ENCODE assay signal across 19 cellular contexts in genomic region chr2:38293152-38293865, GRCh38.
DNase-seq lines count a peak whose midpoint lies in the region; ATAC-seq, FAIRE-seq and TF ChIP-seq lines count a peak whose summit lies in the region.
"Had no signal": no experiment of that assay in that cellular context is flagged by ENCODE, and none has a peak within 500 bp of the region (broad histone marks: within the 10 kb centered on the region; RNA-seq: fewer than 3 reads in every experiment).

No MANE protein-coding gene starts in this region.

- H2AFZ ChIP-seq in HepG2 (ENCODE audit: low read length) = no peak overlapping the region

- CTCF ChIA-PET in HepG2 (lab: Yijun Ruan, JAX; ENCODE audit: low intra/inter-chr PET ratio, low total read pairs) = no interaction called here
- CTCF ChIA-PET in activated CD4-positive, alpha-beta memory T cell treated with anti-CD3 and anti-CD28 coated beads for 36 hours (lab: Charles Lee) = interaction anchor here (3.1 kb wide), 1 partner anchor 215 kb away, joined by 20 read pairs; no protein-coding TSS in a partner anchor

- no peak for TF ChIP-seq POLR2A in GM12892 (IDR thresholded peaks at IDR 0.05; ENCODE audit: low read depth, low read length)
- no peak for TF ChIP-seq POLR2A in HepG2 (IDR thresholded peaks at IDR 0.05; ENCODE audit: insufficient read depth in 1 of 2, low read depth in 2 of 2, low read length in 2 of 2)
- no peak for TF ChIP-seq POLR2A in ovary (IDR thresholded peaks at IDR 0.05)

- H3K79me2 ChIP-seq in HepG2 (ENCODE audit: insufficient read depth, low read length) = no peaks in the 10 kb centered on the region

- no TSS peak for BruUV-seq in HepG2 (replicated peaks; lab: Mats Ljungman, UMichigan)

- no peaks in the 10 kb centered on the region for H4K20me1 ChIP-seq in HepG2 (ENCODE audit: insufficient read depth, low read length)
- H4K20me1 ChIP-seq: BLaER1 had no signal

- peaks cover 4% of the 10 kb centered on the region for H3K4me1 Mint-ChIP-seq in activated CD4-positive, alpha-beta memory T cell treated with anti-CD3 and anti-CD28 coated beads for 36 hours (ENCODE audit: low read depth)

- no peaks in the 10 kb centered on the region for H3K9me3 Mint-ChIP-seq in activated CD4-positive, alpha-beta memory T cell treated with anti-CD3 and anti-CD28 coated beads for 36 hours
- H3K9me3 Mint-ChIP-seq: CD4-positive, alpha-beta T cell had no signal

- no peak for TF ChIP-seq EP300 in HepG2 (IDR thresholded peaks at IDR 0.05; ENCODE audit: low read depth in 2 of 2, low read length in 2 of 2)
- TF ChIP-seq EP300 in HepG2 (CRISPR knock-in tag; IDR thresholded peaks at IDR 0.05; ENCODE audit: borderline replicate concordance) = no peak
- no peak for TF ChIP-seq EP300 in ovary (IDR thresholded peaks at IDR 0.05)

- ATAC-seq in HepG2 = peak; percentile 29
- ATAC-seq in HG02759 (IDR thresholded peaks at IDR 0.05; ENCODE audit: unreplicated experiment) = no peak

- H3K27me3 ChIP-seq in HepG2 (ENCODE audit: control insufficient read depth in 1 of 2, insufficient read depth in 2 of 2, low read length in 2 of 2) = no peaks in the 10 kb centered on the region
- no peaks in the 10 kb centered on the region for H3K27me3 ChIP-seq in ovary
- H3K27me3 ChIP-seq: BLaER1, SJCRH30 had no signal

- peaks cover 14 to 26% of the 10 kb centered on the region in 2 experiments for H3K36me3 ChIP-seq in HepG2 (replicated peaks in 1 of 2; ENCODE audit: control insufficient read depth in 1 of 2, insufficient read depth in 2 of 2, low read length in 2 of 2)
- H3K36me3 ChIP-seq in ovary = no peaks in the 10 kb centered on the region

- no peak for TF ChIP-seq RAD21 in HepG2 (CRISPR knock-in tag; IDR thresholded peaks at IDR 0.05)

- in situ Hi-C loops in HepG2 (cut with HindIII; ENCODE audit: extremely low pct_ligation_motif_present, low pct_unique_long_range_greater_than_20kb) = no loop called here

- H3K4me3 ChIP-seq in HepG2 (replicated peaks in 1 of 3; ENCODE audit: insufficient read depth in 1 of 3, low read depth in 2 of 3, low read length in 3 of 3) (no peak overlapping the region), ovary (no peak overlapping the region)
- H3K4me3 ChIP-seq: BLaER1, SJCRH30 had no signal

- FAIRE-seq in GM12892 (lab: Jason Lieb, UNC) (peak; percentile 44), HepG2 (lab: Jason Lieb, UNC) (no peak)

- H3K4me1 ChIP-seq in HepG2 (ENCODE audit: insufficient read depth, low read length) (no peaks in the 10 kb centered on the region), ovary (ENCODE audit: insufficient read depth) (no peaks in the 10 kb centered on the region)
- H3K4me1 ChIP-seq: BLaER1, SJCRH30 had no signal

- H3K9me3 ChIP-seq in HepG2 (ENCODE audit: low read length) = no peaks in the 10 kb centered on the region
- H3K9me3 ChIP-seq in ovary = no peaks in the 10 kb centered on the region
- H3K9me3 ChIP-seq: BLaER1, SJCRH30 had no signal

- H3K4me2 ChIP-seq in HepG2 (ENCODE audit: low read depth, low read length) = no peak overlapping the region
- H3K4me2 ChIP-seq: BLaER1 had no signal

- TF ChIP-seq CTCF in HepG2 (CRISPR knock-in tag; IDR thresholded peaks at IDR 0.05) (no peak), ovary (IDR thresholded peaks at IDR 0.05) (no peak)

- H3K9ac ChIP-seq in HepG2 (ENCODE audit: insufficient read depth, low read depth, low read length) = no peak overlapping the region
- H3K9ac ChIP-seq: BLaER1 had no signal

- 94% methylated on average over 7 of the region's 7 CpGs for WGBS in HepG2 (ENCODE audit: low lambda C conversion rate)
- 94 to 95% (median 94%) methylated on average over 7 of the region's 7 CpGs for WGBS in ovary, 3 donors

- DNase-seq in EH (ENCODE audit: low read depth) (peak; percentile 52), GM12892 (ENCODE audit: insufficient read length) (no peak), RPMI7951 (ENCODE audit: low read depth) (peak; percentile 39), HepG2 (ENCODE audit: low spot score) (no peak), ovary (no peak)
- no peak for DNase-seq in activated CD4-positive, alpha-beta memory T cell treated with anti-CD3 and anti-CD28 coated beads for 36 hours
- DNase-seq: CD4-positive, alpha-beta T cell; COR-L47; GF-D8; HCEC 1CT; MM.1S; NCI-H1048; NCI-H1417 treated with DMSO at 0.1 percent for 48 hours; NCI-H187; NCI-H510A; NK-92 treated with Interleukin-12 subunit alpha and Interleukin-12 subunit beta, amount 100 ng/mL, for 24 hours; SJCRH30 had no signal

- H3K4me3 Mint-ChIP-seq in activated CD4-positive, alpha-beta memory T cell treated with anti-CD3 and anti-CD28 coated beads for 36 hours = no peak overlapping the region
- H3K4me3 Mint-ChIP-seq: CD4-positive, alpha-beta T cell had no signal

- H3K36me3 Mint-ChIP-seq in activated CD4-positive, alpha-beta memory T cell treated with anti-CD3 and anti-CD28 coated beads for 36 hours = peaks cover 17% of the 10 kb centered on the region

- H3K27ac Mint-ChIP-seq in activated CD4-positive, alpha-beta memory T cell treated with anti-CD3 and anti-CD28 coated beads for 36 hours = no peak overlapping the region
- H3K27ac Mint-ChIP-seq: CD4-positive, alpha-beta T cell had no signal

- no peak overlapping the region for H3K27ac ChIP-seq in HepG2 (ENCODE audit: extremely low read length, insufficient read depth, low read length)
- H3K27ac ChIP-seq in ovary = no peak overlapping the region
- H3K27ac ChIP-seq: BLaER1, SJCRH30 had no signal

- H3K27me3 Mint-ChIP-seq in activated CD4-positive, alpha-beta memory T cell treated with anti-CD3 and anti-CD28 coated beads for 36 hours = peaks cover 6% of the 10 kb centered on the region

- POLR2A ChIA-PET in HepG2 (lab: Yijun Ruan, JAX) = no interaction called here
- POLR2A ChIA-PET in activated CD4-positive, alpha-beta memory T cell treated with anti-CD3 and anti-CD28 coated beads for 36 hours (lab: Charles Lee) = interaction anchor here (0.6 kb wide), 1 partner anchor 198 kb away, joined by 3 read pairs; no protein-coding TSS in a partner anchor

- intact Hi-C loops in HepG2 (cut with micrococcal nuclease; ENCODE audit: unreplicated experiment) = no loop called here
- intact Hi-C loops in ovary (cut with DNase I) = loop anchor here in 1 of 4 donors (5.0 kb wide), 1 partner anchor 1074 kb away; no protein-coding TSS in a partner anchor
- intact Hi-C loops in activated CD4-positive, alpha-beta memory T cell treated with anti-CD3 and anti-CD28 coated beads for 36 hours (cut with micrococcal nuclease) = no loop called here

TF ChIP-seq in HepG2, 621 proteins besides CTCF, POLR2A, EP300 and RAD21 (continues in another document):
- no peak for TF ChIP-seq ZBTB21 (CRISPR knock-in tag; IDR thresholded peaks at IDR 0.05)
- no peak for TF ChIP-seq ATM (IDR thresholded peaks at IDR 0.05; ENCODE audit: borderline replicate concordance)
- TF ChIP-seq ATF7-NPFF (CRISPR knock-in tag; IDR thresholded peaks at IDR 0.05; ENCODE audit: low read depth) = no peak
- TF ChIP-seq YY1 (IDR thresholded peaks at IDR 0.05; ENCODE audit: insufficient read depth, insufficient replicate concordance, low read depth, low read length) = no peak
- TF ChIP-seq POLR2G (IDR thresholded peaks at IDR 0.05; ENCODE audit: low read depth, low read length) = 0 out of 2 replicates have a peak, but pooled peaks have one; percentile 32
- TF ChIP-seq DRAP1 (CRISPR knock-in tag; IDR thresholded peaks at IDR 0.05) = no peak
- TF ChIP-seq RBM22 (optimal IDR thresholded peaks at IDR 0.05; ENCODE audit: low read length) = peak; percentile 64
- TF ChIP-seq SP140L (CRISPR knock-in tag; IDR thresholded peaks at IDR 0.05; ENCODE audit: borderline replicate concordance) = no peak
- TF ChIP-seq ZNF562 (CRISPR knock-in tag; IDR thresholded peaks at IDR 0.05; ENCODE audit: borderline replicate concordance) = no peak
- peak; percentile 23 for TF ChIP-seq AGO2 (optimal IDR thresholded peaks at IDR 0.05; ENCODE audit: low read depth, low read length)
- TF ChIP-seq ZNF143 (CRISPR knock-in tag; IDR thresholded peaks at IDR 0.05) = no peak
- no peak for TF ChIP-seq REXO4 (CRISPR knock-in tag; IDR thresholded peaks at IDR 0.05; ENCODE audit: borderline replicate concordance)
- TF ChIP-seq ZNF292 (CRISPR knock-in tag; IDR thresholded peaks at IDR 0.05; ENCODE audit: borderline replicate concordance, low read depth) = no peak
- no peak for TF ChIP-seq KDM5B (CRISPR knock-in tag; IDR thresholded peaks at IDR 0.05; ENCODE audit: borderline replicate concordance)
- no peak for TF ChIP-seq CERS6 (CRISPR knock-in tag; IDR thresholded peaks at IDR 0.05)
- TF ChIP-seq NONO (IDR thresholded peaks at IDR 0.05) = no peak
- TF ChIP-seq NONO (CRISPR knock-in tag; conservative IDR thresholded peaks at IDR 0.05) = no peak
- TF ChIP-seq E2F2 (CRISPR knock-in tag; IDR thresholded peaks at IDR 0.05; ENCODE audit: borderline replicate concordance) = no peak
- no peak for TF ChIP-seq ZNF572 (CRISPR knock-in tag; IDR thresholded peaks at IDR 0.05)
- no peak for TF ChIP-seq SPEN (CRISPR knock-in tag; IDR thresholded peaks at IDR 0.05; ENCODE audit: low read depth)
- TF ChIP-seq ZIK1 (CRISPR knock-in tag; IDR thresholded peaks at IDR 0.05; ENCODE audit: borderline replicate concordance, low read depth) = no peak
- TF ChIP-seq PHF8 (CRISPR knock-in tag; IDR thresholded peaks at IDR 0.05) = no peak
- no peak for TF ChIP-seq MED8 (CRISPR knock-in tag; IDR thresholded peaks at IDR 0.05; ENCODE audit: insufficient replicate concordance)

Comparison
In these comparisons a context has a peak if more than half of its experiments do, and no peak if none do; other contexts are left out.
1. DNase-seq: peak in EH (single experiment) and RPMI7951 (single experiment); none in GM12892 (single experiment), HepG2 (single experiment), ovary (0 of 5) and activated CD4-positive, alpha-beta memory T cell treated with anti-CD3 and anti-CD28 coated beads for 36 hours (single experiment).